8 cellular contexts compared by ENCODE assay signal in genomic region chr3:71087109-71088018, GRCh38.
DNase-seq lines count a peak whose midpoint lies in the region; ATAC-seq, FAIRE-seq and TF ChIP-seq lines count a peak whose summit lies in the region.

No MANE protein-coding gene starts in this region.

- no peak overlapping the region for H3K27ac ChIP-seq in H1 (ENCODE audit: low read depth, low read length)
- no peak overlapping the region for H3K27ac ChIP-seq in dorsolateral prefrontal cortex

- no peak overlapping the region for H2BK20ac ChIP-seq in H1 (ENCODE audit: low read length)

- ATAC-seq in GM18499 (IDR thresholded peaks at IDR 0.05; ENCODE audit: insufficient read depth, unreplicated experiment) (peak; percentile 96), GM21786 (IDR thresholded peaks at IDR 0.05; ENCODE audit: unreplicated experiment) (peak; percentile 93)

- POLR2A ChIA-PET in H1 (lab: Charles Lee; ENCODE audit: partially characterized antibody): interaction anchor here (0.6 kb wide), 1 partner anchor 550 kb away, joined by 3 read pairs; no protein-coding TSS in a partner anchor

- H3K18ac ChIP-seq in H1 (ENCODE audit: extremely low read depth, low read length): 0 out of 2 replicates have a peak overlapping the region, but pooled peaks have one; percentile 13

- CTCF ChIA-PET in H1 (lab: Charles Lee; ENCODE audit: partially characterized antibody): interaction anchor here (1.0 kb wide), 1 partner anchor 16 kb away, joined by 3 read pairs; no protein-coding TSS in a partner anchor

- H3K4me2 ChIP-seq in H1 (ENCODE audit: insufficient read depth in 1 of 2, low read depth in 2 of 2, low read length in 2 of 2): no peak overlapping the region

- H3K9me3 ChIP-seq in H1 (ENCODE audit: insufficient read depth in 2 of 2, low read depth in 1 of 2, low read length in 1 of 2): no peaks in the 10 kb centered on the region

- no peak for FAIRE-seq in H1 (lab: Jason Lieb, UNC)

- DNase-seq in MV-4-11 (lab: John Stamatoyannopoulos, UW): peak; percentile 28
- no peak for DNase-seq in H1 (ENCODE audit: low read depth in 1 of 2, low spot score in 2 of 2)
- DNase-seq in NCI-H1436 treated with DMSO at 0.1 percent for 48 hours (lab: John Stamatoyannopoulos, UW): no peak
- DNase-seq in NCI-H1436 (lab: John Stamatoyannopoulos, UW): no peak
- no peak for DNase-seq in amygdala (lab: John Stamatoyannopoulos, UW)
- DNase-seq in dorsolateral prefrontal cortex: no peak

- intact Hi-C loops in dorsolateral prefrontal cortex (cut with DNase I): no loop called here

- no peaks in the 10 kb centered on the region for H3K79me1 ChIP-seq in H1 (ENCODE audit: low read depth, low read length)

- H3K79me2 ChIP-seq in H1 (ENCODE audit: control insufficient read depth in 1 of 2, insufficient read depth in 2 of 2, low read length in 2 of 2): peaks cover 0 to 6% of the 10 kb centered on the region in 2 experiments; a peak in 1 of 4 replicates

- no peak overlapping the region for H4K8ac ChIP-seq in H1 (ENCODE audit: extremely low read depth, insufficient read depth, low read length)

- no peak overlapping the region for H3K23ac ChIP-seq in H1 (ENCODE audit: insufficient read length)

- TF ChIP-seq RAD21 in H1 (IDR thresholded peaks at IDR 0.05 in 1 of 2, conservative IDR thresholded peaks at IDR 0.05 in 1 of 2; ENCODE audit: low read depth in 2 of 2, low read length in 2 of 2): no peak

- no peak overlapping the region for H2BK5ac ChIP-seq in H1 (ENCODE audit: low read depth, low read length)

- H4K20me1 ChIP-seq in H1 (replicated peaks in 1 of 2; ENCODE audit: control insufficient read depth in 1 of 2, insufficient read depth in 2 of 2, low read length in 2 of 2): no peaks in the 10 kb centered on the region

- H3K56ac ChIP-seq in H1 (replicated peaks; ENCODE audit: insufficient read length, low read depth, low read length): no peak overlapping the region

- no peak overlapping the region for H3K14ac ChIP-seq in H1 (ENCODE audit: insufficient read length)

- no peak overlapping the region for H3K4me3 ChIP-seq in H1 (ENCODE audit: extremely low read depth in 1 of 4, insufficient read depth in 2 of 4, low read depth in 3 of 4, low read length in 4 of 4)
- no peak overlapping the region for H3K4me3 ChIP-seq in dorsolateral prefrontal cortex

- TF ChIP-seq CTCF in H1 (IDR thresholded peaks at IDR 0.05; ENCODE audit: control extremely low read depth in 1 of 3, insufficient read depth in 1 of 3, low read depth in 1 of 3, low read length in 3 of 3): no peak
- no peak for TF ChIP-seq CTCF in dorsolateral prefrontal cortex (IDR thresholded peaks at IDR 0.05 in 54 of 56, conservative IDR thresholded peaks at IDR 0.05 in 2 of 56; ENCODE audit: low read depth in 1 of 56, partially characterized antibody in 56 of 56)

- H2BK12ac ChIP-seq in H1 (ENCODE audit: low read depth, low read length): no peak overlapping the region

- no peaks in the 10 kb centered on the region; the same call in 1 of the 2 replicates for H3K23me2 ChIP-seq in H1 (ENCODE audit: low read depth, low read length)

- no peak overlapping the region for H2AFZ ChIP-seq in H1 (ENCODE audit: low read length)

- H2BK15ac ChIP-seq in H1 (ENCODE audit: low read length): 0 out of 2 replicates have a peak overlapping the region, but pooled peaks have one; percentile 2

- TF ChIP-seq POLR2A in H1 (IDR thresholded peaks at IDR 0.05; ENCODE audit: control extremely low read depth in 1 of 2, low read depth in 2 of 2, low read length in 2 of 2): no peak

- no peaks in the 10 kb centered on the region; a peak in 1 of 7 replicates for H3K27me3 ChIP-seq in H1 (replicated peaks in 1 of 4; ENCODE audit: control insufficient read depth in 3 of 4, extremely low read depth in 1 of 4, insufficient read depth in 3 of 4, low read length in 3 of 4)
- no peaks in the 10 kb centered on the region for H3K27me3 ChIP-seq in dorsolateral prefrontal cortex

- no peak overlapping the region for H3K4ac ChIP-seq in H1 (replicated peaks; ENCODE audit: insufficient read length, low read depth, low read length)

- H4K91ac ChIP-seq in H1 (replicated peaks; ENCODE audit: insufficient read length, low read length): no peak overlapping the region

- 80% methylated on average over 9 of the region's 9 CpGs; no CpG with 5 or more reads in 1 of the 2 experiments for WGBS in H1 (ENCODE audit: extremely low coverage in 1 of 2, insufficient coverage in 1 of 2, insufficient read length in 1 of 2, insufficient replicate concordance in 2 of 2, low coverage in 1 of 2, low lambda C conversion rate in 2 of 2, missing lambda C conversion rate in 1 of 2), 2 experiments

- H3K36me3 ChIP-seq in H1 (ENCODE audit: control insufficient read depth in 2 of 4, insufficient read depth in 4 of 4, low read length in 3 of 4): no peaks in the 10 kb centered on the region

- TF ChIP-seq EP300 in H1 (IDR thresholded peaks at IDR 0.05; ENCODE audit: borderline replicate concordance in 1 of 2, low read depth in 2 of 2, low read length in 2 of 2): no peak

- H3K9ac ChIP-seq in H1 (replicated peaks in 1 of 4; ENCODE audit: extremely low read depth in 1 of 4, low read depth in 3 of 4, low read length in 3 of 4): no peak overlapping the region

- H2BK120ac ChIP-seq in H1 (replicated peaks; ENCODE audit: low read depth, low read length): no peak overlapping the region

- no peak overlapping the region for H2AK5ac ChIP-seq in H1 (ENCODE audit: low read depth, low read length)

- no peak overlapping the region for H4K5ac ChIP-seq in H1 (ENCODE audit: insufficient read length, low read depth, low read length)

- peaks cover 3 to 7% (median 5%) of the 10 kb centered on the region in 4 experiments; a peak in 4 of 7 replicates for H3K4me1 ChIP-seq in H1 (replicated peaks in 1 of 4; ENCODE audit: control insufficient read depth in 3 of 4, insufficient read depth in 4 of 4, low read length in 3 of 4)

TF ChIP-seq in H1, 55 proteins besides CTCF, POLR2A, EP300 and RAD21:
- peak; percentile 88 for TF ChIP-seq CEBPB (IDR thresholded peaks at IDR 0.05; ENCODE audit: low read depth, low read length)
- TF ChIP-seq KDM1A (IDR thresholded peaks at IDR 0.05; ENCODE audit: borderline replicate concordance, low read length): peak; percentile 37; the same call in 1 of the 2 replicates
- TF ChIP-seq YY1 (IDR thresholded peaks at IDR 0.05; ENCODE audit: low read depth, low read length): no peak
- 0 out of 2 replicates have a peak, but pooled peaks have one; percentile 15 for TF ChIP-seq JUND (IDR thresholded peaks at IDR 0.05; ENCODE audit: low read length)
- TF ChIP-seq SIN3A (conservative IDR thresholded peaks at IDR 0.05 in 1 of 2, IDR thresholded peaks at IDR 0.05 in 1 of 2; ENCODE audit: low read depth in 1 of 2, low read length in 2 of 2): peak; percentile 80 to 86; a peak in 3 of 4 replicates
- TF ChIP-seq CREB1 (IDR thresholded peaks at IDR 0.05): 0 out of 2 replicates have a peak, but pooled peaks have one; percentile 36
